22 cellular contexts compared by ENCODE assay signal in the genomic region with DNA sequence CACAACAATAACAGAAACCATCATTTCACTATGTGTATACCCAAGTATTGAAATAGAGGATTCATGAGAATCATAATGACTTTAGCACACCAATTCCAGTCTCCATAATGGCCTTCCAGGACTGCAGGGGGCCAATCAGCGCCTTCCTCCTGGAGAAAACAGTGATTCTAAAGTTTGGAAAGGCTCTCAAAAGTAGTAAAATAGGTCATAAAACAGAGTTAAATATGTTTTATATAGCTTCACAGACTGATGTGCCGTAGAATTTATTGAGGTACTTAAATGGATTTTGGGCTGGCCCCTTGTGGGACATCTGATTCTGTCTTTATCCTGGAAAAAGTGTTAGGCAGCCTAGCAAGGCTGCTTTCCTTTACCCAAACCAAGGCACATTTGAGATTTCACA.
"Had no signal": no experiment of that assay in that cellular context is flagged by ENCODE, and none has a peak within 500 bp of the region (broad histone marks: within the 10 kb centered on the region; RNA-seq: fewer than 3 reads in every experiment).

No MANE protein-coding gene starts in this region.

- H3K27me3 ChIP-seq: esophagus squamous epithelium, gastrocnemius medialis, heart right ventricle, left lung had no signal

- H3K4me3 ChIP-seq: coronary artery, esophagus squamous epithelium, gastrocnemius medialis, heart right ventricle, left lung, lower lobe of right lung had no signal

- H3K9me3 Mint-ChIP-seq: effector memory CD8-positive, alpha-beta T cell; endodermal cell had no signal

- H3K4me1 ChIP-seq: esophagus squamous epithelium, gastrocnemius medialis, heart right ventricle, left lung, lower lobe of right lung had no signal

- H3K27ac ChIP-seq: coronary artery, epithelial cell of prostate, esophagus squamous epithelium, gastrocnemius medialis, heart right ventricle, left lung, lower lobe of right lung had no signal

- H3K27ac Mint-ChIP-seq: dendritic cell treated with granulocyte-macrophage colony-stimulating factor and Interleukin-4, amounts not matched to agents 40 ng/mL and 50 ng/mL, for 4 days; effector memory CD8-positive, alpha-beta T cell; endodermal cell had no signal

- H3K27me3 Mint-ChIP-seq: dendritic cell treated with granulocyte-macrophage colony-stimulating factor and Interleukin-4, amounts not matched to agents 40 ng/mL and 50 ng/mL, for 4 days; effector memory CD8-positive, alpha-beta T cell had no signal

- H3K36me3 ChIP-seq: esophagus squamous epithelium, gastrocnemius medialis, heart right ventricle, left lung, lower lobe of right lung had no signal

- H3K9me3 ChIP-seq: esophagus squamous epithelium, gastrocnemius medialis, left lung, lower lobe of right lung had no signal

- ATAC-seq: effector memory CD8-positive, alpha-beta T cell; esophagus mucosa; gastrocnemius medialis; heart right ventricle; left cardiac atrium; left lung; left ventricle myocardium superior; lower lobe of right lung had no signal

- H3K4me3 Mint-ChIP-seq: dendritic cell treated with granulocyte-macrophage colony-stimulating factor and Interleukin-4, amounts not matched to agents 40 ng/mL and 50 ng/mL, for 4 days; effector memory CD8-positive, alpha-beta T cell; endodermal cell had no signal

- DNase-seq: effector CD8-positive, alpha-beta T cell; effector memory CD8-positive, alpha-beta T cell; endodermal cell; erythroblast; esophagus squamous epithelium; foreskin fibroblast; foreskin melanocyte; gastrocnemius medialis; glutamatergic neuron; head of caudate nucleus; heart right ventricle; hippocampal formation; left cardiac atrium; left lung; left ventricle myocardium superior; lower lobe of right lung; mesenchymal stem cell; midbrain had no signal
